14 cellular contexts compared by ENCODE assay signal in the genomic region with DNA sequence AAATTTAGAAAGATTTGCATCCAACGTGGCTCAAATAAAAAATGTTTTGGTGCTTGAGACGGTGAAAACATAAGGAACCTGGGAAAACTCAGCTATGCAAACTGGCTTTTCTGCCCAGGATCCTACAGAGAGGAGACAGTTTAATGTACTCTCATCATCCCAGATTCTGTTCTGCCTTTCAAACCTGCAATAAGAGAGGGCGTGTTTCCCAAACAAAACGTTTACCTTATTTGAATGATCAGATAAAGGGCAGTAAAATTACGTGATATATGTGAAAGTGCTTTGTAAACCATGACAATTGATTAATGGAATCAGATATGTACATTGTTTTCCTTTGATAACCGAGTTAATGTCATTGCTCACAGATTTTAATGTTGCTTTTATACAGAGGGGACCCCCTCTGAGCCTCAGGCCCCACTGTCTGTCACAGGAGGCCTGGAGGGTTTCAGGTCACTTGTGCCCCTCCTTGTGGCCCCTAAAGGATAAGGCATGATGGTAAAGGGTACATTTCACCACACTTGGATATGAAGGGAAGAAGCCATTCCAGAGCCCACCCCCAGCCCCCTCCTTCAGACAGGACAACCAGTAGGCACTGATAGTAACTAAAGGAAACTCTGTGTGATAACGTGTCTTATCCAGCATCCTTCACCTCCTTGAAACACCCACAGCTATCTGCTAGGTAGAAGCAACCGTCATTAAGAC.
DNase-seq lines count a peak whose midpoint lies in the region; TF ChIP-seq lines count a peak whose summit lies in the region.
"Had no signal": no experiment of that assay in that cellular context is flagged by ENCODE, and none has a peak within 500 bp of the region (broad histone marks: within the 10 kb centered on the region; RNA-seq: fewer than 3 reads in every experiment).

No MANE protein-coding gene starts in this region.

- H3K36me3 Mint-ChIP-seq in H9 (ENCODE audit: insufficient read depth in 1 of 3, low read depth in 3 of 3): peaks cover 0 to 20% (median 0%) of the 10 kb centered on the region in 3 experiments; a peak in 2 of 7 replicates
- H3K36me3 Mint-ChIP-seq in activated CD4-positive, alpha-beta T cell treated with anti-CD3 and anti-CD28 coated beads, Interleukin-2, amount 10 ng/mL, durations not matched to agents 24 days and 14 days (ENCODE audit: low read depth): no peaks in the 10 kb centered on the region

- no peak overlapping the region for H3K56ac ChIP-seq in H9 (ENCODE audit: insufficient read length, low read depth, low read length)

- no CpG with 5 or more reads among the region's 8 CpGs for WGBS in H9 (ENCODE audit: extremely low coverage, insufficient read length, low lambda C conversion rate)
- no CpG with 5 or more reads among the region's 8 CpGs for WGBS in trophoblast cell (ENCODE audit: extremely low coverage, insufficient coverage, insufficient read length)

- H4K8ac ChIP-seq in H9 (replicated peaks; ENCODE audit: insufficient read length, low read depth, low read length) (no peak overlapping the region), trophoblast cell (ENCODE audit: low read depth, low read length) (peak overlapping the region; percentile 58)

- CTCF ChIA-PET in OCI-LY7 (lab: Charles Lee; ENCODE audit: unreplicated experiment): no interaction called here

- no peaks in the 10 kb centered on the region for H3K23me2 ChIP-seq in H9 (ENCODE audit: insufficient read length, low read depth, low read length, poor library complexity, severe bottlenecking)

- H3K9me2 ChIP-seq in OCI-LY7 (ENCODE audit: insufficient read depth, low read length): no peaks in the 10 kb centered on the region

- H2AFZ ChIP-seq in H9 (ENCODE audit: low read length) (no peak overlapping the region), OCI-LY7 (ENCODE audit: low read length) (no peak overlapping the region), fibroblast of lung (ENCODE audit: low read length) (no peak overlapping the region), trophoblast cell (ENCODE audit: insufficient read depth, low read length, poor library complexity) (no peak overlapping the region)

- H2BK20ac ChIP-seq in H9 (ENCODE audit: low read depth, low read length, poor library complexity, severe bottlenecking): no peak overlapping the region

- no peak overlapping the region for H4K12ac ChIP-seq in trophoblast cell (ENCODE audit: low read depth, low read length)

- no peaks in the 10 kb centered on the region for H3K27me3 Mint-ChIP-seq in H9 (ENCODE audit: low read depth)
- H3K27me3 Mint-ChIP-seq in activated CD4-positive, alpha-beta T cell treated with anti-CD3 and anti-CD28 coated beads, Interleukin-2, amount 10 ng/mL, durations not matched to agents 24 days and 14 days: peaks cover 3% of the 10 kb centered on the region

- H3K4ac ChIP-seq in H9 (ENCODE audit: low read depth, low read length): no peak overlapping the region
- H3K4ac ChIP-seq in trophoblast cell (ENCODE audit: low read depth, low read length): peak overlapping the region; percentile 33

- no peak overlapping the region for H2BK15ac ChIP-seq in H9 (ENCODE audit: low read depth, low read length)

- no peak overlapping the region for H4K91ac ChIP-seq in H9 (ENCODE audit: insufficient read length, low read depth, low read length)
- H4K91ac ChIP-seq in trophoblast cell (ENCODE audit: low read depth, low read length): peak overlapping the region; percentile 81

- DNase-seq in H9 (no peak), OCI-LY7 (ENCODE audit: low spot score) (no peak), fibroblast of lung (ENCODE audit: low read depth in 2 of 2) (no peak), trophoblast cell (no peak), mesenteric fat pad (ENCODE audit: low spot score) (no peak), NCI-H128 (lab: John Stamatoyannopoulos, UW; ENCODE audit: unreplicated experiment) (no peak)
- DNase-seq in activated CD4-positive, alpha-beta T cell treated with anti-CD3 and anti-CD28 coated beads, Interleukin-2, amount 10 ng/mL, durations not matched to agents 24 days and 14 days: no peak
- DNase-seq: activated CD8-positive, alpha-beta memory T cell treated with anti-CD3 and anti-CD28 coated beads for 24 hours; DND-41; NCI-H2107; pancreas; stimulated activated CD4-positive, alpha-beta T cell treated with anti-CD3 and anti-CD28 coated beads, Interleukin-12 subunit alpha, Interleukin-12 subunit beta, amount 100 ng/mL, for 4 hours had no signal

- TF ChIP-seq CTCF in H9 (conservative IDR thresholded peaks at IDR 0.05): peak; percentile 57
- TF ChIP-seq CTCF in OCI-LY7 (conservative IDR thresholded peaks at IDR 0.05; ENCODE audit: low read length): 0 out of 2 replicates have a peak, but pooled peaks have one; percentile 15
- no peak for TF ChIP-seq CTCF in fibroblast of lung (conservative IDR thresholded peaks at IDR 0.05 in 1 of 2, IDR thresholded peaks at IDR 0.05 in 1 of 2; ENCODE audit: low read depth in 1 of 2, low read length in 2 of 2)

- no TSS peak for BruUV-seq in OCI-LY7 (replicated peaks; lab: Mats Ljungman, UMichigan)

- H3K9ac ChIP-seq in H9 (ENCODE audit: extremely low read depth, insufficient read length, low read length) (no peak overlapping the region), fibroblast of lung (ENCODE audit: insufficient read depth, low read length) (no peak overlapping the region), trophoblast cell (ENCODE audit: low read length) (no peak overlapping the region)

- no peak overlapping the region for H2BK5ac ChIP-seq in H9 (ENCODE audit: insufficient read length, low read length)
- H2BK5ac ChIP-seq in trophoblast cell (ENCODE audit: low read depth, low read length, poor library complexity): peak overlapping the region; percentile 65

- no peaks in the 10 kb centered on the region for H3K9me3 Mint-ChIP-seq in H9
- no peaks in the 10 kb centered on the region for H3K9me3 Mint-ChIP-seq in activated CD4-positive, alpha-beta T cell treated with anti-CD3 and anti-CD28 coated beads, Interleukin-2, amount 10 ng/mL, durations not matched to agents 24 days and 14 days

- H4K20me1 ChIP-seq in H9 (ENCODE audit: control insufficient read depth, insufficient read depth, insufficient read length) (no peaks in the 10 kb centered on the region), OCI-LY7 (ENCODE audit: insufficient read depth, low read length) (no peaks in the 10 kb centered on the region), fibroblast of lung (ENCODE audit: control insufficient read depth, extremely low read depth, insufficient read depth, low read length) (no peaks in the 10 kb centered on the region)

- no peak overlapping the region for H3K23ac ChIP-seq in H9 (ENCODE audit: insufficient read length, low read depth, low read length)
- H3K23ac ChIP-seq in trophoblast cell (ENCODE audit: low read length): no peak overlapping the region

- H3T11ph ChIP-seq in H9 (ENCODE audit: low read length): no peak overlapping the region

- no peaks in the 10 kb centered on the region for H3K9me3 ChIP-seq in H9 (ENCODE audit: control insufficient read depth, low read depth, low read length)
- H3K9me3 ChIP-seq in OCI-LY7 (ENCODE audit: low read length): no peaks in the 10 kb centered on the region
- H3K9me3 ChIP-seq in fibroblast of lung (ENCODE audit: control insufficient read depth, insufficient read depth, low read depth, low read length): no peaks in the 10 kb centered on the region
- H3K9me3 ChIP-seq in trophoblast cell (ENCODE audit: insufficient read depth, low read depth, low read length): no peaks in the 10 kb centered on the region
- H3K9me3 ChIP-seq: pancreas, SJSA1 had no signal

- H3K4me2 ChIP-seq in H9 (ENCODE audit: insufficient read depth, insufficient read length, low read length) (no peak overlapping the region), OCI-LY7 (ENCODE audit: low read length) (no peak overlapping the region), fibroblast of lung (ENCODE audit: extremely low read depth, insufficient read depth, low read length) (peak overlapping the region; percentile 32), trophoblast cell (ENCODE audit: low read length) (no peak overlapping the region)

- no peaks in the 10 kb centered on the region for H3K79me1 ChIP-seq in H9 (ENCODE audit: insufficient read depth, low read depth, low read length, poor library complexity, severe bottlenecking)
- peaks cover 10% of the 10 kb centered on the region for H3K79me1 ChIP-seq in trophoblast cell (ENCODE audit: low read length)

- H3K18ac ChIP-seq in H9 (ENCODE audit: insufficient read length, low read depth, low read length) (no peak overlapping the region), trophoblast cell (ENCODE audit: low read length) (peak overlapping the region; percentile 74)

- no peaks in the 10 kb centered on the region for H3K36me3 ChIP-seq in OCI-LY7 (ENCODE audit: insufficient read depth, low read length)
- H3K36me3 ChIP-seq in fibroblast of lung (ENCODE audit: control insufficient read depth, insufficient read depth, low read length): no peaks in the 10 kb centered on the region
- peaks cover 0 to 3% of the 10 kb centered on the region in 2 experiments for H3K36me3 ChIP-seq in trophoblast cell (ENCODE audit: control insufficient read depth in 1 of 2, insufficient read depth in 2 of 2, low read length in 2 of 2)
- H3K36me3 ChIP-seq: pancreas, SJSA1 had no signal

- H3K27me3 ChIP-seq in H9 (ENCODE audit: insufficient read depth, low read length) (no peaks in the 10 kb centered on the region), fibroblast of lung (ENCODE audit: control insufficient read depth, insufficient read depth, low read length) (no peaks in the 10 kb centered on the region), trophoblast cell (ENCODE audit: insufficient read depth, low read length) (no peaks in the 10 kb centered on the region)
- H3K27me3 ChIP-seq: pancreas, SJSA1 had no signal

- H3K14ac ChIP-seq in H9 (ENCODE audit: insufficient read depth, low read length) (no peak overlapping the region), trophoblast cell (ENCODE audit: low read length) (peak overlapping the region; percentile 84)

- H3K79me2 ChIP-seq in H9 (ENCODE audit: insufficient read depth, low read length) (no peaks in the 10 kb centered on the region), OCI-LY7 (ENCODE audit: insufficient read depth, low read depth, low read length) (no peaks in the 10 kb centered on the region), fibroblast of lung (ENCODE audit: control insufficient read depth, insufficient read depth, low read length) (no peaks in the 10 kb centered on the region), trophoblast cell (ENCODE audit: control insufficient read depth, insufficient read depth, low read length, poor library complexity) (peaks cover 2% of the 10 kb centered on the region)

- no peaks in the 10 kb centered on the region for H3K4me1 ChIP-seq in H9 (ENCODE audit: insufficient read depth, low read length)
- H3K4me1 ChIP-seq in OCI-LY7 (ENCODE audit: insufficient read depth, low read length, poor library complexity, severe bottlenecking): no peaks in the 10 kb centered on the region
- H3K4me1 ChIP-seq in fibroblast of lung (ENCODE audit: control insufficient read depth, extremely low read depth, insufficient read depth, low read length): peaks cover 9% of the 10 kb centered on the region
- peaks cover 23% of the 10 kb centered on the region in 2 experiments for H3K4me1 ChIP-seq in trophoblast cell (ENCODE audit: control insufficient read depth in 1 of 2, insufficient read depth in 2 of 2, low read length in 2 of 2)

- no peak overlapping the region for H2BK120ac ChIP-seq in H9 (ENCODE audit: low read depth, low read length, poor library complexity, severe bottlenecking)
- H2BK120ac ChIP-seq in trophoblast cell (ENCODE audit: insufficient read depth, low read length, poor library complexity): peak overlapping the region; percentile 71

- POLR2A ChIA-PET in OCI-LY7 (lab: Charles Lee): no interaction called here

- no peak overlapping the region for H3K4me3 ChIP-seq in OCI-LY7 (ENCODE audit: low read depth, low read length, poor library complexity, severe bottlenecking)
- no peak overlapping the region for H3K4me3 ChIP-seq in fibroblast of lung (replicated peaks in 1 of 4; ENCODE audit: control extremely low read depth in 1 of 4, insufficient read depth in 1 of 4, low read depth in 3 of 4, low read length in 4 of 4)
- no peak overlapping the region for H3K4me3 ChIP-seq in trophoblast cell (ENCODE audit: low read depth, low read length)
- H3K4me3 ChIP-seq: pancreas, SJSA1 had no signal

- no peak overlapping the region for H3K4me3 Mint-ChIP-seq in H9
- H3K4me3 Mint-ChIP-seq in activated CD4-positive, alpha-beta T cell treated with anti-CD3 and anti-CD28 coated beads, Interleukin-2, amount 10 ng/mL, durations not matched to agents 24 days and 14 days: no peak overlapping the region

- H3K27ac Mint-ChIP-seq in H9: peak overlapping the region in 2 of 3 experiments; percentile 17 to 77; a peak in 1 of 7 replicates
- H3K27ac Mint-ChIP-seq in activated CD4-positive, alpha-beta T cell treated with anti-CD3 and anti-CD28 coated beads, Interleukin-2, amount 10 ng/mL, durations not matched to agents 24 days and 14 days: no peak overlapping the region

- H4K5ac ChIP-seq in H9 (ENCODE audit: insufficient read length, low read depth, low read length): no peak overlapping the region

- H2BK12ac ChIP-seq in H9 (ENCODE audit: insufficient read length, low read depth, low read length): no peak overlapping the region
- peak overlapping the region; percentile 79 for H2BK12ac ChIP-seq in trophoblast cell (ENCODE audit: low read length)

- no peak overlapping the region for H2AK5ac ChIP-seq in H9 (ENCODE audit: insufficient read length, low read length)
- H2AK5ac ChIP-seq in trophoblast cell (ENCODE audit: low read length): peak overlapping the region; percentile 86

- intact Hi-C loops in OCI-LY7 (cut with micrococcal nuclease; ENCODE audit: unreplicated experiment): no loop called here
- intact Hi-C loops in activated CD4-positive, alpha-beta T cell treated with anti-CD3 and anti-CD28 coated beads, Interleukin-2, amount 10 ng/mL, durations not matched to agents 24 days and 14 days (cut with micrococcal nuclease): no loop called here

- peaks cover 3 to 14% of the 10 kb centered on the region in 2 experiments; a peak in 3 of 4 replicates for H3K4me1 Mint-ChIP-seq in H9
- no peaks in the 10 kb centered on the region for H3K4me1 Mint-ChIP-seq in activated CD4-positive, alpha-beta T cell treated with anti-CD3 and anti-CD28 coated beads, Interleukin-2, amount 10 ng/mL, durations not matched to agents 24 days and 14 days

- no peak overlapping the region for H3K27ac ChIP-seq in H9 (ENCODE audit: insufficient read length, low read depth, low read length)
- H3K27ac ChIP-seq in OCI-LY7 (ENCODE audit: low read depth, low read length, poor library complexity, severe bottlenecking): no peak overlapping the region
- no peak overlapping the region for H3K27ac ChIP-seq in fibroblast of lung (ENCODE audit: insufficient read depth, low read length)
- H3K27ac ChIP-seq in trophoblast cell (ENCODE audit: low read depth, low read length): peak overlapping the region; percentile 51
- H3K27ac ChIP-seq: C4-2B, pancreas, SJSA1 had no signal

Comparison
In these comparisons a context has a peak if more than half of its experiments do, and no peak if none do; other contexts are left out.
1. CTCF ChIP-seq: peak in H9 (single experiment) and OCI-LY7 (single experiment); none in fibroblast of lung (0 of 2).